Comparison of ENCODE assay signal across 20 cellular contexts in the genomic region with DNA sequence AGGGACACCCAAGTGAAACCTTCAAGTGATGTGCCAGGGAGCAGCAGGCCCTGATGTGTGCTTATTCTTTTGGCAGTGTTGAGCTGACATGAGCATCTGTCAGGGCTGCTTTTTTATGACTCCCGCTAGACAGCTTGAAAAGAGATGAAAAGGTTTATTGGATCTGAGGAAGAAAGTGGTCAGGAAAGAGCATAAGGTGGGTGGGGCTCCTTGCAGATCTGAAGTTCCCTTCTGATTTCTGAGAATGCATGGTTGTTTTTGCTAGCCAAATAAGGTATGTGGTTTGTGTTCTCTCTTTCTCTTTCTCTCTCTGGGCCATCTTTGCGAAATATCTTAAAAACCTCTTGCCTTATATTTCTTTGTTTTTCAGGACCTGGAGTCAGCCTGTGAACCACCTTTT.
DNase-seq lines count a peak whose midpoint lies in the region; FAIRE-seq and TF ChIP-seq lines count a peak whose summit lies in the region.
"Had no signal": no experiment of that assay in that cellular context is flagged by ENCODE, and none has a peak within 500 bp of the region (broad histone marks: within the 10 kb centered on the region; RNA-seq: fewer than 3 reads in every experiment).

No MANE protein-coding gene starts in this region.

- H3K36me3 ChIP-seq in kidney (ENCODE audit: control insufficient read depth in 1 of 2, insufficient read depth in 2 of 2, low read length in 2 of 2), result no peaks in the 10 kb centered on the region
- H3K36me3 ChIP-seq: ascending aorta, gastrocnemius medialis, upper lobe of left lung had no signal

- no peaks in the 10 kb centered on the region for H3K4me1 ChIP-seq in kidney (ENCODE audit: control insufficient read depth in 1 of 2, insufficient read depth in 1 of 2, low read depth in 1 of 2, low read length in 2 of 2)
- H3K4me1 ChIP-seq: ascending aorta, gastrocnemius medialis, psoas muscle, upper lobe of left lung had no signal

- no peaks in the 10 kb centered on the region for H3K27me3 Mint-ChIP-seq in activated naive CD4-positive, alpha-beta T cell treated with anti-CD3 and anti-CD28 coated beads, Interleukin-2, amount 50 U/mL, for 24 hours
- H3K27me3 Mint-ChIP-seq in T-helper 1 cell treated with Interleukin-12 subunit alpha and Interleukin-12 subunit beta and Interleukin-4 antibody, amounts not matched to agents 30 μg/mL and 1 μg/mL, for 36 hours (ENCODE audit: low read depth), result peaks cover 9% of the 10 kb centered on the region

- no peak for DNase-seq in activated naive CD4-positive, alpha-beta T cell (lab: John Stamatoyannopoulos, UW)
- DNase-seq in MV-4-11 (lab: John Stamatoyannopoulos, UW), result peak; percentile 63
- peak; percentile 3 for DNase-seq in pons (ENCODE audit: low spot score)
- DNase-seq in kidney, result no peak
- DNase-seq in DMS153 treated with DMSO at 0.1 percent for 48 hours (lab: John Stamatoyannopoulos, UW; ENCODE audit: unreplicated experiment), result no peak
- DNase-seq: activated effector memory CD4-positive, alpha-beta T cell treated with Interleukin-2 at 50 U/mL for 16 hours; COR-L47; effector CD4-positive, alpha-beta T cell; EL; gastrocnemius medialis; mesendoderm; psoas muscle; small intestine; stimulated activated CD4-positive, alpha-beta T cell treated with anti-CD3 and anti-CD28 coated beads, Interleukin-4, amount 100 ng/mL, for 1 hour; upper lobe of left lung had no signal

- no peak overlapping the region for H3K9ac ChIP-seq in kidney (ENCODE audit: low read length in 2 of 2)

- no peak overlapping the region for H3K27ac ChIP-seq in kidney (ENCODE audit: low read depth in 2 of 2, low read length in 2 of 2)
- H3K27ac ChIP-seq: ascending aorta, gastrocnemius medialis, psoas muscle, upper lobe of left lung had no signal

- no peak for FAIRE-seq in kidney (lab: Jason Lieb, UNC)
- FAIRE-seq: K562, small intestine had no signal

- intact Hi-C loops in kidney (cut with DNase I), result no loop called here

- peaks cover 14% of the 10 kb centered on the region for H3K4me1 Mint-ChIP-seq in activated naive CD4-positive, alpha-beta T cell treated with anti-CD3 and anti-CD28 coated beads, Interleukin-2, amount 50 U/mL, for 24 hours
- H3K4me1 Mint-ChIP-seq in T-helper 1 cell treated with Interleukin-12 subunit alpha and Interleukin-12 subunit beta and Interleukin-4 antibody, amounts not matched to agents 30 μg/mL and 1 μg/mL, for 36 hours (ENCODE audit: low read depth), result peaks cover 11% of the 10 kb centered on the region
- H3K4me1 Mint-ChIP-seq: neural crest cell had no signal

- H3K36me3 Mint-ChIP-seq in activated naive CD4-positive, alpha-beta T cell treated with anti-CD3 and anti-CD28 coated beads, Interleukin-2, amount 50 U/mL, for 24 hours, result peaks cover 1% of the 10 kb centered on the region
- H3K36me3 Mint-ChIP-seq in T-helper 1 cell treated with Interleukin-12 subunit alpha and Interleukin-12 subunit beta and Interleukin-4 antibody, amounts not matched to agents 30 μg/mL and 1 μg/mL, for 36 hours (ENCODE audit: low read depth), result peaks cover 16% of the 10 kb centered on the region

- no peak overlapping the region for H3K4me3 ChIP-seq in kidney (ENCODE audit: low read length in 2 of 2)
- H3K4me3 ChIP-seq: ascending aorta, gastrocnemius medialis, K562, psoas muscle, upper lobe of left lung had no signal

- peak overlapping the region; percentile 69 for H3K27ac Mint-ChIP-seq in activated naive CD4-positive, alpha-beta T cell treated with anti-CD3 and anti-CD28 coated beads, Interleukin-2, amount 50 U/mL, for 24 hours
- H3K27ac Mint-ChIP-seq in T-helper 1 cell treated with Interleukin-12 subunit alpha and Interleukin-12 subunit beta and Interleukin-4 antibody, amounts not matched to agents 30 μg/mL and 1 μg/mL, for 36 hours, result no peak overlapping the region

- TF ChIP-seq CTCF in kidney (IDR thresholded peaks at IDR 0.05; ENCODE audit: borderline replicate concordance, extremely low read depth, insufficient read depth), result no peak

- H3K4me3 Mint-ChIP-seq in activated naive CD4-positive, alpha-beta T cell treated with anti-CD3 and anti-CD28 coated beads, Interleukin-2, amount 50 U/mL, for 24 hours, result no peak overlapping the region
- H3K4me3 Mint-ChIP-seq in T-helper 1 cell treated with Interleukin-12 subunit alpha and Interleukin-12 subunit beta and Interleukin-4 antibody, amounts not matched to agents 30 μg/mL and 1 μg/mL, for 36 hours, result peak overlapping the region; percentile 29
- H3K4me3 Mint-ChIP-seq: neural crest cell had no signal

- H3K9me3 ChIP-seq in kidney (ENCODE audit: control insufficient read depth in 1 of 2, low read length in 2 of 2), result no peaks in the 10 kb centered on the region
- H3K9me3 ChIP-seq: ascending aorta, gastrocnemius medialis, psoas muscle, upper lobe of left lung had no signal

- H3K9me3 Mint-ChIP-seq in activated naive CD4-positive, alpha-beta T cell treated with anti-CD3 and anti-CD28 coated beads, Interleukin-2, amount 50 U/mL, for 24 hours, result peaks cover 4% of the 10 kb centered on the region
- peaks cover 19% of the 10 kb centered on the region for H3K9me3 Mint-ChIP-seq in T-helper 1 cell treated with Interleukin-12 subunit alpha and Interleukin-12 subunit beta and Interleukin-4 antibody, amounts not matched to agents 30 μg/mL and 1 μg/mL, for 36 hours

Comparison
In these comparisons a context has a peak if more than half of its experiments do, and no peak if none do; other contexts are left out.
1. DNase-seq: peak in MV-4-11 (single experiment) and pons (single experiment); none in activated naive CD4-positive, alpha-beta T cell (0 of 4), kidney (single experiment) and DMS153 treated with DMSO at 0.1 percent for 48 hours (single experiment).